10 cellular contexts compared by ENCODE assay signal in the genomic region with DNA sequence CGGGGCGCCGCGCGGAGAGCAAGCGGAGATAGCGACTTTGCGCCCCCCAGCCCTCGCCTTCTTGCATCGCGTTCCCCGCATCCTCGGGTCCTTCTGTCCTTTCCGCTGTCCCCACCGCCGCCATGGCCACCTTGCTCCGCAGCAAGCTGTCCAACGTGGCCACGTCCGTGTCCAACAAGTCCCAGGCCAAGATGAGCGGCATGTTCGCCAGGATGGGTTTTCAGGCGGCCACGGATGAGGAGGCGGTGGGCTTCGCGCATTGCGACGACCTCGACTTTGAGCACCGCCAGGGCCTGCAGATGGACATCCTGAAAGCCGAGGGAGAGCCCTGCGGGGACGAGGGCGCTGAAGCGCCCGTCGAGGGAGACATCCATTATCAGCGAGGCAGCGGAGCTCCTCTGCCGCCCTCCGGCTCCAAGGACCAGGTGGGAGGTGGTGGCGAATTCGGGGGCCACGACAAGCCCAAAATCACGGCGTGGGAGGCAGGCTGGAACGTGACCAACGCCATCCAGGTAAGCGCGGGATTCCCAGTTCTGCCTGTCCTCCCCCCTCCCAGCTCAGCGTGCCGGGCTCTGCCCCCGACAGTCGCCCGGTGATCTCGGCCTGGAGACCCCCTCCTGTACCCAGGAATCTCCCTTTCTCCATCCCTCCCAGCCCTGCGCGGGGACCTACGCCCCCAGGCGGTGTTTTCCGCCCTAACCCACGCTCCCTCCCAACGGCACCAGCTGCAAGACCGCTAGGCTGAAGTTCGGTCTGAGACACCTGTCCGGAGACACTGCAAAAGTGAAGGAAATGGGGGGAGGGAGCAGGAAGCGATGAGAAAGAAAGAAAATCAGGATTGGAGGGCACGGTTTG. TPM values are rescaled to one million over a fixed set of nuclear protein-coding genes. Genes with fewer than 3 reads are reported as not detected.
DNase-seq lines count a peak whose midpoint lies in the region; ATAC-seq and TF ChIP-seq lines count a peak whose summit lies in the region.
"Had no signal": no experiment of that assay in that cellular context is flagged by ENCODE, and none has a peak within 500 bp of the region (broad histone marks: within the 10 kb centered on the region; RNA-seq: fewer than 3 reads in every experiment).

No MANE protein-coding gene starts in this region.

- WGBS in aorta, 2 donors = 2 to 3% methylated on average over 61 to 69 of the region's 69 CpGs

- H3K4me1 Mint-ChIP-seq in activated T-helper 2 cell treated with anti-CD3 and anti-CD28 coated beads, Interferon-gamma antibody, Interleukin-2, Interleukin-4, amounts not matched to agents 10 μg/mL and 5 μg/mL and 100 μg/mL, durations not matched to agents 14 hours and 24 hours and 36 hours (ENCODE audit: low read depth) = peaks cover 26% of the 10 kb centered on the region
- H3K4me1 Mint-ChIP-seq in naive thymus-derived CD4-positive, alpha-beta T cell = peaks cover 43 to 56% (median 49%) of the 10 kb centered on the region in 7 donors

- peaks cover 86% of the 10 kb centered on the region for H3K27me3 Mint-ChIP-seq in activated T-helper 2 cell treated with anti-CD3 and anti-CD28 coated beads, Interferon-gamma antibody, Interleukin-2, Interleukin-4, amounts not matched to agents 10 μg/mL and 5 μg/mL and 100 μg/mL, durations not matched to agents 14 hours and 24 hours and 36 hours (ENCODE audit: low read depth)
- peaks cover 80 to 95% (median 87%) of the 10 kb centered on the region in 5 donors for H3K27me3 Mint-ChIP-seq in naive thymus-derived CD4-positive, alpha-beta T cell

- H3K27ac ChIP-seq in HEK293 (ENCODE audit: extremely low read depth, low read depth, low read length) (no peak overlapping the region), aorta (ENCODE audit: low read depth in 1 of 2, low read length in 2 of 2) (no peak overlapping the region)
- no peak overlapping the region for H3K27ac ChIP-seq in naive thymus-derived CD4-positive, alpha-beta T cell (ENCODE audit: low read depth, low read length)
- H3K27ac ChIP-seq: adrenal gland had no signal

- peak overlapping the region; percentile 10 for H3K27ac Mint-ChIP-seq in activated T-helper 2 cell treated with anti-CD3 and anti-CD28 coated beads, Interferon-gamma antibody, Interleukin-2, Interleukin-4, amounts not matched to agents 10 μg/mL and 5 μg/mL and 100 μg/mL, durations not matched to agents 14 hours and 24 hours and 36 hours
- H3K27ac Mint-ChIP-seq in naive thymus-derived CD4-positive, alpha-beta T cell = peak overlapping the region in 2 of 9 donors; percentile 45 to 80

- no peak for TF ChIP-seq CTCF in HEK293 (tag by site-specific recombination; IDR thresholded peaks at IDR 0.05)

- H3K36me3 ChIP-seq in HEK293 (ENCODE audit: control insufficient read depth in 2 of 2, insufficient read depth in 1 of 2, low read length in 2 of 2) = no peaks in the 10 kb centered on the region
- H3K36me3 ChIP-seq in naive thymus-derived CD4-positive, alpha-beta T cell (ENCODE audit: control insufficient read depth in 2 of 3, insufficient read depth in 3 of 3, low read length in 3 of 3) = no peaks in the 10 kb centered on the region
- H3K36me3 ChIP-seq in aorta (ENCODE audit: control insufficient read depth in 1 of 2, insufficient read depth in 2 of 2, low read length in 1 of 2) = no peaks in the 10 kb centered on the region
- H3K36me3 ChIP-seq: adrenal gland had no signal

- no peak overlapping the region for H3K4me3 Mint-ChIP-seq in activated T-helper 2 cell treated with anti-CD3 and anti-CD28 coated beads, Interferon-gamma antibody, Interleukin-2, Interleukin-4, amounts not matched to agents 10 μg/mL and 5 μg/mL and 100 μg/mL, durations not matched to agents 14 hours and 24 hours and 36 hours (ENCODE audit: low read depth)
- peak overlapping the region; percentile 29 to 74 (median 51) for H3K4me3 Mint-ChIP-seq in naive thymus-derived CD4-positive, alpha-beta T cell

- H3K4me3 ChIP-seq in HEK293 (ENCODE audit: low read depth, low read length) (peak overlapping the region; percentile 7; the same call in 1 of the 2 replicates), aorta (ENCODE audit: low read length in 2 of 2) (no peak overlapping the region)
- no peak overlapping the region for H3K4me3 ChIP-seq in naive thymus-derived CD4-positive, alpha-beta T cell (ENCODE audit: low read length)
- H3K4me3 ChIP-seq: adrenal gland had no signal

- H3K27me3 ChIP-seq in naive thymus-derived CD4-positive, alpha-beta T cell (ENCODE audit: control insufficient read depth in 2 of 2, insufficient read depth in 2 of 2, low read length in 2 of 2) = peaks cover 30 to 33% of the 10 kb centered on the region in 2 donors
- H3K27me3 ChIP-seq in aorta (ENCODE audit: control insufficient read depth in 1 of 2, insufficient read depth in 2 of 2, low read length in 1 of 2) = no peaks in the 10 kb centered on the region

- 0 out of 2 replicates have a peak, but pooled peaks cover 3% of the 10 kb centered on the region for H3K4me1 ChIP-seq in HEK293 (ENCODE audit: control insufficient read depth, insufficient read depth, low read length)
- H3K4me1 ChIP-seq in naive thymus-derived CD4-positive, alpha-beta T cell (ENCODE audit: control insufficient read depth in 2 of 2, insufficient read depth in 2 of 2, low read length in 2 of 2) = peaks cover 11 to 34% of the 10 kb centered on the region in 2 donors
- no peaks in the 10 kb centered on the region for H3K4me1 ChIP-seq in aorta (ENCODE audit: control insufficient read depth in 1 of 2, insufficient read depth in 2 of 2, low read length in 2 of 2)
- H3K4me1 ChIP-seq: adrenal gland had no signal

- no peak for ATAC-seq in naive thymus-derived CD4-positive, alpha-beta T cell
- no peak for ATAC-seq in aorta (ENCODE audit: low FRiP score)

- peak; percentile 50 for DNase-seq in NCI-H748 (lab: John Stamatoyannopoulos, UW; ENCODE audit: unreplicated experiment)
- no peak for DNase-seq in NCI-H748 treated with DMSO at 0.1 percent for 48 hours (lab: John Stamatoyannopoulos, UW)
- no peak for DNase-seq in activated T-helper 2 cell treated with anti-CD3 and anti-CD28 coated beads, Interferon-gamma antibody, Interleukin-2, Interleukin-4, amounts not matched to agents 10 μg/mL and 5 μg/mL and 100 μg/mL, durations not matched to agents 14 hours and 24 hours and 36 hours (ENCODE audit: low spot score)
- DNase-seq in naive thymus-derived CD4-positive, alpha-beta T cell = peak in 1 of 9 donors; percentile 23
- DNase-seq in NOMO-1 (lab: John Stamatoyannopoulos, UW; ENCODE audit: unreplicated experiment in 2 of 2) = no peak
- no peak for DNase-seq in NCI-H187 treated with DMSO at 0.1 percent for 48 hours (lab: John Stamatoyannopoulos, UW)
- DNase-seq in aorta = no peak
- DNase-seq: adrenal gland had no signal

- H3K36me3 Mint-ChIP-seq in activated T-helper 2 cell treated with anti-CD3 and anti-CD28 coated beads, Interferon-gamma antibody, Interleukin-2, Interleukin-4, amounts not matched to agents 10 μg/mL and 5 μg/mL and 100 μg/mL, durations not matched to agents 14 hours and 24 hours and 36 hours (ENCODE audit: low read depth) = peaks cover 7% of the 10 kb centered on the region
- peaks cover 0 to 11% (median 0%) of the 10 kb centered on the region in 5 donors for H3K36me3 Mint-ChIP-seq in naive thymus-derived CD4-positive, alpha-beta T cell

- POLR2A ChIA-PET in HEK293 (lab: Yijun Ruan, JAX) = no interaction called here
- POLR2A ChIA-PET in naive thymus-derived CD4-positive, alpha-beta T cell (lab: Charles Lee) = no interaction called here

- intact Hi-C loops in activated T-helper 2 cell treated with anti-CD3 and anti-CD28 coated beads, Interferon-gamma antibody, Interleukin-2, Interleukin-4, amounts not matched to agents 10 μg/mL and 5 μg/mL and 100 μg/mL, durations not matched to agents 14 hours and 24 hours and 36 hours (cut with micrococcal nuclease) = loop anchor here (5.0 kb wide), 1 partner anchor 38 kb away; no protein-coding TSS in a partner anchor
- intact Hi-C loops in naive thymus-derived CD4-positive, alpha-beta T cell (cut with micrococcal nuclease) = loop anchor here in 1 of 2 donors (5.0 kb wide), 1 partner anchor 1967 kb away; no protein-coding TSS in a partner anchor
- intact Hi-C loops in aorta (cut with DNase I) = loop anchor here in 1 of 2 donors (10.0 kb wide), 1 partner anchor 170 kb away; no protein-coding TSS in a partner anchor

- H3K9me3 ChIP-seq in HEK293 (ENCODE audit: control insufficient read depth, insufficient read depth, low read depth, low read length) (no peaks in the 10 kb centered on the region), aorta (ENCODE audit: control insufficient read depth, low read length) (no peaks in the 10 kb centered on the region)
- no peaks in the 10 kb centered on the region for H3K9me3 ChIP-seq in naive thymus-derived CD4-positive, alpha-beta T cell (ENCODE audit: control insufficient read depth in 2 of 3, low read length in 3 of 3)
- H3K9me3 ChIP-seq: adrenal gland had no signal

- CTCF ChIA-PET in HEK293 (lab: Yijun Ruan, JAX) = interaction anchor here (0.7 to 1.4 kb wide), 6 partner anchors 18 to 251 kb away, joined by 3 to 7 read pairs (median 4); partner anchors contain the start of gene ACTR5
- CTCF ChIA-PET in naive thymus-derived CD4-positive, alpha-beta T cell (lab: Charles Lee) = interaction anchor here (1.9 kb wide), 1 partner anchor 169 kb away, joined by 8 read pairs; no protein-coding TSS in a partner anchor

- H3K9me3 Mint-ChIP-seq in activated T-helper 2 cell treated with anti-CD3 and anti-CD28 coated beads, Interferon-gamma antibody, Interleukin-2, Interleukin-4, amounts not matched to agents 10 μg/mL and 5 μg/mL and 100 μg/mL, durations not matched to agents 14 hours and 24 hours and 36 hours = peaks cover 4% of the 10 kb centered on the region
- peaks cover 0 to 12% (median 2%) of the 10 kb centered on the region in 11 donors for H3K9me3 Mint-ChIP-seq in naive thymus-derived CD4-positive, alpha-beta T cell

TF ChIP-seq in HEK293, 187 proteins besides CTCF, POLR2A, EP300 and RAD21 (continues in another document):
- peak; percentile 62 for TF ChIP-seq EGR2 (tag by site-specific recombination; IDR thresholded peaks at IDR 0.05; ENCODE audit: low read depth)
- peak; percentile 47 for TF ChIP-seq GLIS2 (tag by site-specific recombination; IDR thresholded peaks at IDR 0.05)
- no peak for TF ChIP-seq ZNF792 (tag by site-specific recombination; IDR thresholded peaks at IDR 0.05)

RNA-seq across cellular contexts. Expression of gene SLC32A1, which starts 0.5 kb away (rescaled TPM):
- total RNA-seq in activated T-helper 2 cell treated with anti-CD3 and anti-CD28 coated beads, Interferon-gamma antibody, Interleukin-2, Interleukin-4, amounts not matched to agents 10 μg/mL and 5 μg/mL and 100 μg/mL, durations not matched to agents 14 hours and 24 hours and 36 hours = not detected in 2 replicates
- under 1 TPM in 2 of 5 experiments, not detected in 3; 0.19 to 0.24 TPM for total RNA-seq in naive thymus-derived CD4-positive, alpha-beta T cell
- polyA plus RNA-seq in naive thymus-derived CD4-positive, alpha-beta T cell = not detected
- total RNA-seq in aorta = not detected
- polyA plus RNA-seq in aorta = not detected
- total RNA-seq: adrenal gland, fibroblast of lung had no signal
- polyA plus RNA-seq: fibroblast of lung had no signal

RNA-seq across cellular contexts. Expression of gene ACTR5, which starts 23.4 kb away (rescaled TPM):
- 12.1 and 13.2 TPM in 2 replicates for total RNA-seq in activated T-helper 2 cell treated with anti-CD3 and anti-CD28 coated beads, Interferon-gamma antibody, Interleukin-2, Interleukin-4, amounts not matched to agents 10 μg/mL and 5 μg/mL and 100 μg/mL, durations not matched to agents 14 hours and 24 hours and 36 hours
- total RNA-seq in naive thymus-derived CD4-positive, alpha-beta T cell = 10 to 100 TPM in 4 of 5 experiments, 1 to 10 TPM in 1; 8.9 to 20.8 (median 15.2) TPM
- 10 to 100 TPM; 11.3 to 15.1 TPM for polyA plus RNA-seq in naive thymus-derived CD4-positive, alpha-beta T cell
- 1 to 10 TPM; 7.0 to 7.1 TPM for total RNA-seq in aorta
- polyA plus RNA-seq in aorta = 10 to 100 TPM in 1 of 2 donors, 1 to 10 TPM in 1; 3.5 to 10.3 TPM
